Comparison of ENCODE assay signal across 24 cellular contexts in genomic region chr9:12439267-12439666, GRCh38.
"Had no signal": no experiment of that assay in that cellular context is flagged by ENCODE, and none has a peak within 500 bp of the region (broad histone marks: within the 10 kb centered on the region; RNA-seq: fewer than 3 reads in every experiment).

No MANE protein-coding gene starts in this region.

- H3K27me3 Mint-ChIP-seq: natural killer cell treated with Interleukin-12 subunit alpha and Interleukin-12 subunit beta and Interleukin-15 and Interleukin-18, amount 100 ng/mL, for 72 hours; stimulated activated memory B cell treated with anti-CD40 and anti-IgM and Interleukin-4, amounts not matched to agents 10 μg/mL and 1 μg/mL and 100 μg/mL, for 72 hours; stimulated activated naive CD8-positive, alpha-beta T cell treated with anti-CD3 and anti-CD28 coated beads, Interleukin-15, Interleukin-2, amounts not matched to agents 100 ng/mL and 50 ng/mL, for 24 hours had no signal

- H2AFZ ChIP-seq: hepatocyte, neural progenitor cell had no signal

- H3K27ac Mint-ChIP-seq: endodermal cell; natural killer cell treated with Interleukin-12 subunit alpha and Interleukin-12 subunit beta and Interleukin-15 and Interleukin-18, amount 100 ng/mL, for 72 hours; neural progenitor cell; stimulated activated memory B cell treated with anti-CD40 and anti-IgM and Interleukin-4, amounts not matched to agents 10 μg/mL and 1 μg/mL and 100 μg/mL, for 72 hours; stimulated activated naive CD8-positive, alpha-beta T cell treated with anti-CD3 and anti-CD28 coated beads, Interleukin-15, Interleukin-2, amounts not matched to agents 100 ng/mL and 50 ng/mL, for 24 hours had no signal

- H3K4me1 ChIP-seq: foreskin keratinocyte, neural progenitor cell, pancreas, prostate gland, spleen, testis, tibial nerve had no signal

- H3K27ac ChIP-seq: coronary artery, foreskin keratinocyte, hepatocyte, neural progenitor cell, pancreas, prostate gland, spleen, testis, tibial nerve had no signal

- DNase-seq: effector CD4-positive, alpha-beta T cell; endodermal cell; erythroblast; foreskin keratinocyte; mesenchymal stem cell; midbrain; occipital lobe; retina; spleen; stimulated activated CD4-positive, alpha-beta T cell treated with anti-CD3 and anti-CD28 coated beads, Interleukin-15, amount 100 ng/mL, for 24 hours; stimulated activated CD4-positive, alpha-beta T cell treated with anti-CD3 and anti-CD28 coated beads, Interleukin-1b, Interleukin-23, amount 100 ng/mL, for 48 hours; stimulated activated CD4-positive, alpha-beta T cell treated with anti-CD3 and anti-CD28 coated beads, Interleukin-4, amount 100 ng/mL, for 24 hours; testis had no signal

- H3K4me2 ChIP-seq: hepatocyte, neural progenitor cell had no signal

- H3K9me3 ChIP-seq: pancreas, prostate gland, testis had no signal

- H3K79me2 ChIP-seq: hepatocyte had no signal

- H3K9me3 Mint-ChIP-seq: endodermal cell, neural progenitor cell had no signal

- H3K36me3 ChIP-seq: neural progenitor cell, pancreas, prostate gland, spleen, tibial nerve had no signal

- H3K4me1 Mint-ChIP-seq: stimulated activated memory B cell treated with anti-CD40 and anti-IgM and Interleukin-4, amounts not matched to agents 10 μg/mL and 1 μg/mL and 100 μg/mL, for 72 hours had no signal

- ATAC-seq: foreskin keratinocyte; natural killer cell treated with Interleukin-12 subunit alpha and Interleukin-12 subunit beta and Interleukin-15 and Interleukin-18, amount 100 ng/mL, for 72 hours; pancreas; sciatic nerve; stimulated activated memory B cell treated with anti-CD40 and anti-IgM and Interleukin-4, amounts not matched to agents 10 μg/mL and 1 μg/mL and 100 μg/mL, for 72 hours had no signal

- H3K4me3 ChIP-seq: coronary artery, hepatocyte, lung, neural progenitor cell, pancreas, prostate gland, spleen, testis, tibial nerve had no signal

- H3K4me3 Mint-ChIP-seq: endodermal cell; natural killer cell treated with Interleukin-12 subunit alpha and Interleukin-12 subunit beta and Interleukin-15 and Interleukin-18, amount 100 ng/mL, for 72 hours; neural progenitor cell; stimulated activated memory B cell treated with anti-CD40 and anti-IgM and Interleukin-4, amounts not matched to agents 10 μg/mL and 1 μg/mL and 100 μg/mL, for 72 hours; stimulated activated naive CD8-positive, alpha-beta T cell treated with anti-CD3 and anti-CD28 coated beads, Interleukin-15, Interleukin-2, amounts not matched to agents 100 ng/mL and 50 ng/mL, for 24 hours had no signal

- H3K27me3 ChIP-seq: foreskin keratinocyte, hepatocyte, neural progenitor cell, pancreas, spleen, testis, tibial nerve had no signal

- H3K36me3 Mint-ChIP-seq: natural killer cell treated with Interleukin-12 subunit alpha and Interleukin-12 subunit beta and Interleukin-15 and Interleukin-18, amount 100 ng/mL, for 72 hours; neural progenitor cell; stimulated activated memory B cell treated with anti-CD40 and anti-IgM and Interleukin-4, amounts not matched to agents 10 μg/mL and 1 μg/mL and 100 μg/mL, for 72 hours had no signal
